Comparison of ENCODE assay signal across 8 cellular contexts in the genomic region with DNA sequence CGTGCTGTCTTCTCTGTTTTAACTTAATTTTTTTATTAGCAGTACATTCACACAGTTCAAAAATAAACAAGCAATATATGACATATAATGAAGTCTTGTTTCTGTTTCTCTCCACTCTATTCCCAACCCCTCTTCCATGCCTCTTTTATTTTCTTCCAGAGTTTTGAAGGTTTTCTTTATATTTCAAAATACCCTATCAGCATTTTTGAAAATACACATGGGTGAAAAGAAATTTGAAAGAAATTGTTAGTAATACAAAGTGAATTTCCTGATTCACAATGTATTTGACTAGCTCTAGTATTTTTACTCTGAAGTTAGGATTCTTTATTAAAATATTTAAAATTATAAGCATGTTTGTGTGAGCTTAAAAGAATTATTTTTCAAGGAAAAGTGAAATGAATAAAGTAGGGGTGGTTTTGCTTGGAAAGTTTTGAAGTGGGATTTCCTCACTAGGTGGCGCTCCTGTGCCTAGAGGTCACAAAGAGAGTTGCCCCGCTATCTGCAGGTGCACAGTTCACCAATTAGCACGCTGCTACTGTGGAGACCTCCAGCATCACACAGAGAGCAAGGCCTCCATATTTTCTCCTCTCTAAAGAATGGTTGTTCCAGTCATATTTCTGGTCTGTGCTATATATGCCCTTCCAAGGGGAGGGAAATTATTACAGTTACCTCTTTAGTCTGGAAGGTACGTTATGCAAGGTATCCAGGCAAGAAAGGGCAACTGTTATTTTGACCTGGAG. TPM values are rescaled to one million over a fixed set of nuclear protein-coding genes. Genes with fewer than 3 reads are reported as not detected.
DNase-seq lines count a peak whose midpoint lies in the region; ATAC-seq and TF ChIP-seq lines count a peak whose summit lies in the region.

No MANE protein-coding gene starts in this region.

- no peaks in the 10 kb centered on the region for H3K4me1 ChIP-seq in upper lobe of left lung

- no peaks in the 10 kb centered on the region for H3K27me3 ChIP-seq in upper lobe of left lung

- no peaks in the 10 kb centered on the region for H3K9me3 Mint-ChIP-seq in effector memory CD8-positive, alpha-beta T cell
- H3K9me3 Mint-ChIP-seq in nephron, result no peaks in the 10 kb centered on the region

- H3K4me3 ChIP-seq in upper lobe of left lung, result no peak overlapping the region

- TF ChIP-seq POLR2A in upper lobe of left lung (IDR thresholded peaks at IDR 0.05), result no peak

- ATAC-seq in effector memory CD8-positive, alpha-beta T cell (replicated peaks), result peak; percentile 31
- no peak for ATAC-seq in upper lobe of left lung (ENCODE audit: low FRiP score in 2 of 2)

- H3K27ac Mint-ChIP-seq in effector memory CD8-positive, alpha-beta T cell, result no peak overlapping the region
- H3K27ac Mint-ChIP-seq in nephron, result no peak overlapping the region

- H3K4me3 Mint-ChIP-seq in effector memory CD8-positive, alpha-beta T cell, result no peak overlapping the region
- H3K4me3 Mint-ChIP-seq in nephron, result no peak overlapping the region

- H3K4me1 Mint-ChIP-seq in effector memory CD8-positive, alpha-beta T cell (ENCODE audit: low read depth in 2 of 2), result no peaks in the 10 kb centered on the region
- no peaks in the 10 kb centered on the region for H3K4me1 Mint-ChIP-seq in nephron

- POLR2A ChIA-PET in HEK293T (lab: Yijun Ruan, JAX), result no interaction called here

- H3K27ac ChIP-seq in upper lobe of left lung, result no peak overlapping the region

- TF ChIP-seq EP300 in upper lobe of left lung (IDR thresholded peaks at IDR 0.05), result no peak

- WGBS in upper lobe of left lung, 2 donors, result 32% methylated on average over 5 of the region's 5 CpGs

- DNase-seq in NCI-H524 (lab: John Stamatoyannopoulos, UW) (peak; percentile 27 to 54), NCI-H524 treated with DMSO at 0.1 percent for 48 hours (lab: John Stamatoyannopoulos, UW) (no peak), HEK293T (ENCODE audit: extremely low spot score) (peak; percentile 92), NCI-H146 (lab: John Stamatoyannopoulos, UW) (peak; percentile 86), upper lobe of left lung (peak in 1 of 2 donors; percentile 40)
- peak; percentile 51 for DNase-seq in activated CD4-positive, CD25-positive, alpha-beta regulatory T cell treated with anti-CD3 and anti-CD28 coated beads, Interleukin-2, amount 50 U/mL, for 72 hours
- peak; percentile 3 to 18 (median 4) for DNase-seq in effector memory CD8-positive, alpha-beta T cell

- H3K36me3 Mint-ChIP-seq in effector memory CD8-positive, alpha-beta T cell (ENCODE audit: insufficient read depth), result no peaks in the 10 kb centered on the region
- H3K36me3 Mint-ChIP-seq in nephron (ENCODE audit: low read depth), result no peaks in the 10 kb centered on the region

- H3K27me3 Mint-ChIP-seq in effector memory CD8-positive, alpha-beta T cell, result peaks cover 25 to 50% of the 10 kb centered on the region in 2 donors
- peaks cover 51% of the 10 kb centered on the region for H3K27me3 Mint-ChIP-seq in nephron (ENCODE audit: low read depth)

- H3K9me3 ChIP-seq in upper lobe of left lung, result no peaks in the 10 kb centered on the region

- H3K36me3 ChIP-seq in upper lobe of left lung, result no peaks in the 10 kb centered on the region

- CTCF ChIA-PET in HEK293T (lab: Yijun Ruan, JAX), result interaction anchor here (0.6 to 4.0 kb wide), 16 partner anchors 9 to 280 kb away, joined by 3 to 31 read pairs (median 4); no protein-coding TSS in a partner anchor

- TF ChIP-seq CTCF in nephron (IDR thresholded peaks at IDR 0.05; ENCODE audit: unreplicated experiment in 3 of 3) (peak; percentile 55 to 72 (median 55)), upper lobe of left lung (IDR thresholded peaks at IDR 0.05) (peak in 5 of 6 experiments; percentile 31 to 49 (median 43))

TF ChIP-seq in HEK293T, 16 proteins besides CTCF, POLR2A, EP300 and RAD21:
- TF ChIP-seq ZNF384 (IDR thresholded peaks at IDR 0.05) (no peak), FOXA1 (IDR thresholded peaks at IDR 0.05) (no peak), SUZ12 (IDR thresholded peaks at IDR 0.05) (no peak), ARNT (IDR thresholded peaks at IDR 0.05) (no peak), LEF1 (IDR thresholded peaks at IDR 0.05; ENCODE audit: borderline replicate concordance) (no peak), TARDBP (IDR thresholded peaks at IDR 0.05) (no peak), FOXK2 (IDR thresholded peaks at IDR 0.05) (no peak), CTBP1 (IDR thresholded peaks at IDR 0.05; ENCODE audit: borderline replicate concordance) (no peak), NFRKB (IDR thresholded peaks at IDR 0.05) (no peak), BHLHE40 (IDR thresholded peaks at IDR 0.05; ENCODE audit: borderline replicate concordance) (no peak), L3MBTL2 (conservative IDR thresholded peaks at IDR 0.05) (no peak), FOXM1 (IDR thresholded peaks at IDR 0.05; ENCODE audit: borderline replicate concordance) (no peak), ELF4 (IDR thresholded peaks at IDR 0.05) (no peak), SP1 (IDR thresholded peaks at IDR 0.05) (no peak), HDGF (IDR thresholded peaks at IDR 0.05; ENCODE audit: borderline replicate concordance) (no peak)
- TF ChIP-seq, protein P1, sequence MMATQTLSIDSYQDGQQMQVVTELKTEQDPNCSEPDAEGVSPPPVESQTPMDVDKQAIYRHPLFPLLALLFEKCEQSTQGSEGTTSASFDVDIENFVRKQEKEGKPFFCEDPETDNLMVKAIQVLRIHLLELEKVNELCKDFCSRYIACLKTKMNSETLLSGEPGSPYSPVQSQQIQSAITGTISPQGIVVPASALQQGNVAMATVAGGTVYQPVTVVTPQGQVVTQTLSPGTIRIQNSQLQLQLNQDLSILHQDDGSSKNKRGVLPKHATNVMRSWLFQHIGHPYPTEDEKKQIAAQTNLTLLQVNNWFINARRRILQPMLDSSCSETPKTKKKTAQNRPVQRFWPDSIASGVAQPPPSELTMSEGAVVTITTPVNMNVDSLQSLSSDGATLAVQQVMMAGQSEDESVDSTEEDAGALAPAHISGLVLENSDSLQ (IDR thresholded peaks at IDR 0.05), result no peak
TF ChIP-seq in HEK293T: peak in this region for 0.

RNA-seq across cellular contexts. Expression of a gene that starts 37.6 kb away (rescaled TPM):
- under 1 TPM in 2 of 6 donors, not detected in 4; 0.13 to 0.79 TPM for total RNA-seq in upper lobe of left lung
